In the genomic region with DNA sequence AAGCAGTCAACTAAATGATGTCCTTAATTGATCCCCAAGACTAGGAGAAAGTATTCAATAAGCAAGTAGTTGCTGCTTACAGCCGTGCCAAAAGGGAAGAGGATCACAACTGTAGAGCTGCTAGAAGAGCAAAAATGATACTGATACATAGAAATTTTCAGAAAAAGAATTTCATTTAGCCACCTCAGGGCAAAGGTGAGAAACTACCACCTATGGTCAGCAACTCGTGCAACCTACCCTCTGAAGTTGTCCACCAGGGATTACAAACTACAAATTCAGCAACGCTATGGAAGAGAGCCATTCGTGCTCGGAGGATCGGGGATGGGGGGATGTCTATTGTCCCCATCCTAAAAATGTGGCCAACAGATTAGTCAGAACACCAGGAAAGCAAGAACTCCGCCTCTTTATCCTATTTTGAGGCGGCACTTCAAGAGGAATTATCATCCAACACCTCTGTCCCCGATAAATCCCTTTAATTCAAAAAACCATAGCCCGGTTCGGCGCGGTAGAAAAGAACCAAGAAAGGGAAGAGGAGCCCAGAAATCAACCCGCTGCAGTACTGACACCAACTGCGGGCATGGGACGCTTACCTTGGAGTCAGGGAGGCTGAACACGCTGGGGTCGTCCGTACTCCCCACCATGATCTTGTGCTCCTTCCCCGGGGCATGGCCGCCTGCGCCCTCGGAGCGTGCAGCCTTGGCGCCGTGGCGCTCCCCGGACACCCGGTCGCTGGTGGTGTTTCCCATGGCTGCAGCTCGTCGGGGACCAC, we compare ENCODE assay signal across 8 cellular contexts. TPM values are rescaled to one million over a fixed set of nuclear protein-coding genes. Genes with fewer than 3 reads are reported as not detected.
A peak's percentile ranks its signal among the peaks of the same experiment; 100 is the strongest.
DNase-seq lines count a peak whose midpoint lies in the region; ATAC-seq, FAIRE-seq and TF ChIP-seq lines count a peak whose summit lies in the region.

No MANE protein-coding gene starts in this region.

- FAIRE-seq in GM12892 (lab: Jason Lieb, UNC): peak; percentile 24

- H3K4me1 ChIP-seq in Peyer's patch (peaks cover 0 to 38% (median 3%) of the 10 kb centered on the region in 4 donors), muscle layer of duodenum (ENCODE audit: control insufficient read depth in 1 of 2, insufficient read depth in 2 of 2, low read length in 2 of 2) (peaks cover 28 to 30% of the 10 kb centered on the region in 2 donors)

- no peaks in the 10 kb centered on the region for H3K27me3 ChIP-seq in Peyer's patch
- no peaks in the 10 kb centered on the region for H3K27me3 ChIP-seq in muscle layer of duodenum (ENCODE audit: low read depth, low read length)

- H3K9me3 ChIP-seq in Peyer's patch (no peaks in the 10 kb centered on the region), muscle layer of duodenum (ENCODE audit: control insufficient read depth in 1 of 2, low read length in 2 of 2) (no peaks in the 10 kb centered on the region)

- H3K36me3 ChIP-seq in Peyer's patch (peaks cover 0 to 9% (median 0%) of the 10 kb centered on the region in 3 donors), muscle layer of duodenum (ENCODE audit: control insufficient read depth in 1 of 2, insufficient read depth in 2 of 2, low read length in 2 of 2) (peaks cover 0 to 13% of the 10 kb centered on the region in 2 donors)

- peak; percentile 19 for DNase-seq in AG08395 (ENCODE audit: low spot score)
- DNase-seq in GM12892 (ENCODE audit: insufficient read length): no peak
- DNase-seq in Peyer's patch: no peak
- peak; percentile 49 for DNase-seq in ecto neural progenitor cell (ENCODE audit: low spot score)
- no peak for DNase-seq in NCI-H2081 treated with DMSO at 0.1 percent for 48 hours (lab: John Stamatoyannopoulos, UW)

- peak in 1 of 6 experiments; percentile 7 for TF ChIP-seq CTCF in Peyer's patch (IDR thresholded peaks at IDR 0.05)

- TF ChIP-seq POLR2A in GM12892 (IDR thresholded peaks at IDR 0.05; ENCODE audit: low read depth, low read length) (no peak), Peyer's patch (IDR thresholded peaks at IDR 0.05) (no peak)

- H3K4me3 ChIP-seq in Peyer's patch (peak overlapping the region; percentile 71 to 94 (median 74)), muscle layer of duodenum (ENCODE audit: low read depth in 1 of 2, low read length in 2 of 2) (peak overlapping the region; percentile 87 to 98)

- ATAC-seq in GM21723 (IDR thresholded peaks at IDR 0.05; ENCODE audit: unreplicated experiment) (no peak), GM21390 (IDR thresholded peaks at IDR 0.05; ENCODE audit: unreplicated experiment) (no peak)

- H3K27ac ChIP-seq in Peyer's patch: peak overlapping the region; percentile 84 to 97 (median 88)
- peak overlapping the region; percentile 91 for H3K27ac ChIP-seq in muscle layer of duodenum (ENCODE audit: low read length)

RNA-seq across cellular contexts. Expression of a gene that starts 0.7 kb away (rescaled TPM):
- polyA plus RNA-seq in GM12892 (2012; ENCODE audit: missing spikeins): 5.7 TPM
- 10 to 100 TPM in 3 of 4 donors, 1 to 10 TPM in 1; 9.9 to 45.5 (median 42.2) TPM for total RNA-seq in Peyer's patch

RNA-seq across cellular contexts. Expression of a gene that starts 53.6 kb away (rescaled TPM):
- 1.5 TPM for polyA plus RNA-seq in GM12892 (2012; ENCODE audit: missing spikeins)
- total RNA-seq in Peyer's patch: 100 to 1,000 TPM in 3 of 4 donors, 10 to 100 TPM in 1; 31.4 to 156 (median 127) TPM

Comparison
In these comparisons a context has a peak if more than half of its experiments do, and no peak if none do; other contexts are left out.
1. DNase-seq: peak in AG08395 (single experiment) and ecto neural progenitor cell (single experiment); none in GM12892 (single experiment), Peyer's patch (0 of 3) and NCI-H2081 treated with DMSO at 0.1 percent for 48 hours (single experiment).